ENCODE assay signal across 8 cellular contexts in the genomic region with DNA sequence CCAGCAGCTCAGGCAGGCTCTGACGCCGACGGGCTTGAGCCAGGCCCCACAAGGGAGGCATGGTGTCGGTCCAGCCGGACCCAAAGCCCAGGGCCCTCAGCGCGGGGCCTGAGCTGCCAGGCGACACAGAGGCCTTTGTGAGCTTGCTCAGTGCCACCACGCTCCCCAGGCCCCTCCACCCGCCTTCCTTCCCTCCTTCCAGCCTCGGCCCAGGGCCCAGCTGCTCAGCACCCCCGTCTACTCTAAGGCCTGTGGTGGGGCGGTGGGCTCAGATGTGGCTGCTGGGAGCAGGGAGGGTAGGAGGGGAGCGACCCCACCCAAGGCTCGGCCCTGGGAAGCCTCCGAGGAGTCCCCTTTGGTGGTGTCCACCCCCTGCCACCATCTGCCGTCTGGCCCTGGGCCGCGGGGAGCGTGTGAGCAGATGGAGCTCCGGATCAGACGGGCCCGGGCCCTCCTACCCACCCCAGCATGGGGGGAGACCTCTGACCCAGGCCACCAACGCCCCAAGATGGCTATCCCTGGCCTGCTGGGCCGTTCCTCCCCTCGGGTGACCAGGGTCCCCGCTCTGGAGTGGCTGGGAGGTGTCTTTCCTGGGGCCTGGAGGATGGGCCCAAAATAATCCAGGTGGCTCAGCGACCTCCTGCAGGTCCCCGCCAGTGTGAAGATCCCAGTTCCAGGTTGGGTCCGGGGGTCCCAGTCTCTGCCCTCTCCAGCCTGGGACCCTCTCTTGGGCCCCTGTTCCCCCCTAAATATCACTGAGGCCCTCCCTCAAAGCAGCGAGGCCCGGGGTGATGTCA. TPM values are rescaled to one million over a fixed set of nuclear protein-coding genes. Genes with fewer than 3 reads are reported as not detected.
DNase-seq lines count a peak whose midpoint lies in the region; ATAC-seq and TF ChIP-seq lines count a peak whose summit lies in the region.

No MANE protein-coding gene starts in this region.

- no peak overlapping the region; the same call in 2 of the 3 replicates for H2BK15ac ChIP-seq in IMR-90 (ENCODE audit: low read depth, low read length)

- no peak for DNase-seq in IMR-90
- peak in 58 of 61 donors; percentile 30 to 84 (median 70) for DNase-seq in caudate nucleus (lab: John Stamatoyannopoulos, UW)
- DNase-seq in lower leg skin (ENCODE audit: low spot score in 2 of 2) = peak in 1 of 2 donors; percentile 91
- DNase-seq in suprapubic skin (ENCODE audit: low spot score in 2 of 2) = no peak
- no peak for DNase-seq in activated CD8-positive, alpha-beta memory T cell treated with anti-CD3 and anti-CD28 coated beads, Interleukin-2, amount 50 U/mL, for 4 hours

- H3K9me3 ChIP-seq in IMR-90 (ENCODE audit: control insufficient read depth, insufficient read depth, low read length) (no peaks in the 10 kb centered on the region), suprapubic skin (no peaks in the 10 kb centered on the region)

- H2BK120ac ChIP-seq in IMR-90 (ENCODE audit: low read depth, low read length) = peak overlapping the region; percentile 47; the same call in 1 of the 2 replicates

- peak overlapping the region; percentile 28; the same call in 1 of the 2 replicates for H3K56ac ChIP-seq in IMR-90 (ENCODE audit: extremely low read depth, insufficient read depth, low read length)

- peak overlapping the region; percentile 83 for H3K4ac ChIP-seq in IMR-90 (ENCODE audit: low read depth, low read length)

- peak overlapping the region; percentile 92 for H3K27ac ChIP-seq in IMR-90 (ENCODE audit: insufficient read depth, low read length)
- peak overlapping the region; percentile 93 for H3K27ac ChIP-seq in caudate nucleus (ENCODE audit: low read depth, low read length)
- peak overlapping the region; percentile 86 for H3K27ac ChIP-seq in suprapubic skin

- H3K4me3 ChIP-seq in IMR-90 (ENCODE audit: insufficient read depth, low read depth, low read length) (no peak overlapping the region), lower leg skin (ENCODE audit: low read depth, poor library complexity, severe bottlenecking) (peak overlapping the region; percentile 0), suprapubic skin (peak overlapping the region; percentile 99)

- peak overlapping the region; percentile 64; the same call in 1 of the 2 replicates for H3K23ac ChIP-seq in IMR-90 (ENCODE audit: low read depth, low read length)

- 0 out of 2 replicates have a peak overlapping the region, but pooled peaks have one; percentile 55 for H3K14ac ChIP-seq in IMR-90 (replicated peaks; ENCODE audit: low read depth, low read length)

- peaks cover 3 to 50% of the 10 kb centered on the region in 2 experiments; a peak in 3 of 4 replicates for H3K79me1 ChIP-seq in IMR-90 (ENCODE audit: low read depth in 1 of 2, low read length in 2 of 2)

- H4K5ac ChIP-seq in IMR-90 (ENCODE audit: low read depth, low read length) = peak overlapping the region; percentile 50

- dilution Hi-C loops in IMR-90 (cut with HindIII; ENCODE audit: low sequenced_read_pairs, unreplicated experiment) = no loop called here

- TF ChIP-seq EP300 in suprapubic skin (IDR thresholded peaks at IDR 0.05) = no peak

- peak; percentile 13 for ATAC-seq in IMR-90 (ENCODE audit: low read depth)
- ATAC-seq in HG03135 (IDR thresholded peaks at IDR 0.05; ENCODE audit: unreplicated experiment) = no peak
- ATAC-seq in HG02981 (IDR thresholded peaks at IDR 0.05; ENCODE audit: unreplicated experiment) = no peak
- no peak for ATAC-seq in GM21447 (IDR thresholded peaks at IDR 0.05; ENCODE audit: unreplicated experiment)

- 67% methylated on average over 6 of the region's 32 CpGs; no CpG with 5 or more reads in 1 of the 2 experiments for WGBS in IMR-90 (ENCODE audit: extremely low coverage in 2 of 2, insufficient read length in 1 of 2), 2 experiments
- WGBS in lower leg skin, 2 donors = 14 to 16% methylated on average over 19 to 28 of the region's 32 CpGs
- 10% methylated on average over 2 of the region's 32 CpGs for WGBS in suprapubic skin

- peak overlapping the region; percentile 66 for H4K91ac ChIP-seq in IMR-90 (ENCODE audit: insufficient read depth, low read depth, low read length)

- peak overlapping the region; percentile 77 for H2AK5ac ChIP-seq in IMR-90 (ENCODE audit: low read depth, low read length)

- in situ Hi-C loops in IMR-90 (cut with MboI; ENCODE audit: low sequenced_read_pairs) = no loop called here

- H4K8ac ChIP-seq in IMR-90 (ENCODE audit: low read depth in 2 of 2, low read length in 2 of 2) = peak overlapping the region; percentile 45 to 79; a peak in 1 of 4 replicates

- H4K20me1 ChIP-seq in IMR-90 (ENCODE audit: insufficient read depth, low read length) = peaks cover 95% of the 10 kb centered on the region

- CTCF ChIA-PET in IMR-90 (lab: Yijun Ruan, JAX) = no interaction called here

- no peaks in the 10 kb centered on the region for H3K9me1 ChIP-seq in IMR-90 (ENCODE audit: insufficient read depth, low read length)

- H3K4me1 ChIP-seq in IMR-90 (ENCODE audit: control insufficient read depth, insufficient read depth, low read length) (peaks cover 45% of the 10 kb centered on the region), suprapubic skin (peaks cover 75% of the 10 kb centered on the region)

- intact Hi-C loops in IMR-90 (cut with micrococcal nuclease) = no loop called here
- intact Hi-C loops in lower leg skin (cut with DNase I; ENCODE audit: low total_unique reads) = loop anchor here (5.0 kb wide), 1 partner anchor 1618 kb away; no protein-coding TSS in a partner anchor

- BruUV-seq in IMR-90 (replicated peaks; lab: Mats Ljungman, UMichigan) = no TSS peak

- peak overlapping the region; percentile 4; the same call in 1 of the 2 replicates for H3K18ac ChIP-seq in IMR-90 (ENCODE audit: low read depth, low read length)

- H2BK5ac ChIP-seq in IMR-90 (ENCODE audit: low read depth, low read length, poor library complexity, severe bottlenecking) = peak overlapping the region; percentile 90

- H3K36me3 ChIP-seq in IMR-90 (ENCODE audit: control insufficient read depth, insufficient read depth, low read length) (peaks cover 35% of the 10 kb centered on the region), suprapubic skin (peaks cover 16% of the 10 kb centered on the region)

- TF ChIP-seq RAD21 in IMR-90 (IDR thresholded peaks at IDR 0.05; ENCODE audit: low read length) = no peak

- peak overlapping the region; percentile 58 for H3K9ac ChIP-seq in IMR-90 (ENCODE audit: low read depth, low read length)

- H3K27me3 ChIP-seq in IMR-90 (ENCODE audit: control insufficient read depth, insufficient read depth, low read length) (no peaks in the 10 kb centered on the region), suprapubic skin (no peaks in the 10 kb centered on the region)

- TF ChIP-seq CTCF in IMR-90 (conservative IDR thresholded peaks at IDR 0.05; ENCODE audit: low read depth, low read length) (no peak), lower leg skin (IDR thresholded peaks at IDR 0.05) (no peak), suprapubic skin (IDR thresholded peaks at IDR 0.05) (peak in 1 of 2 donors; percentile 0)

- H3K4me2 ChIP-seq in IMR-90 (ENCODE audit: low read depth, low read length) = peak overlapping the region; percentile 23

- no peak overlapping the region for H2BK20ac ChIP-seq in IMR-90 (ENCODE audit: low read depth, low read length)

- TF ChIP-seq POLR2A in IMR-90 (IDR thresholded peaks at IDR 0.05; ENCODE audit: low read depth, low read length) (no peak), lower leg skin (IDR thresholded peaks at IDR 0.05) (no peak), suprapubic skin (IDR thresholded peaks at IDR 0.05) (peak in 1 of 2 donors; percentile 1)

- no peak overlapping the region for H2AFZ ChIP-seq in IMR-90 (replicated peaks; ENCODE audit: low read length, poor library complexity)

- H2AK9ac ChIP-seq in IMR-90 (replicated peaks; ENCODE audit: low read depth, low read length, poor library complexity) = peak overlapping the region; percentile 95

- POLR2A ChIA-PET in IMR-90 (lab: Charles Lee; ENCODE audit: unreplicated experiment) = interaction anchor here (0.6 kb wide), 2 partner anchors 10 to 162 kb away, joined by 3 to 5 read pairs; no protein-coding TSS in a partner anchor

TF ChIP-seq in IMR-90, 13 proteins besides CTCF, POLR2A, EP300 and RAD21 (continues in another document):
- no peak for TF ChIP-seq CEBPB (IDR thresholded peaks at IDR 0.05; ENCODE audit: low read depth, low read length)
- TF ChIP-seq ELK1 (IDR thresholded peaks at IDR 0.05; ENCODE audit: borderline replicate concordance, low read depth, low read length) = no peak
- TF ChIP-seq BHLHE40 (IDR thresholded peaks at IDR 0.05; ENCODE audit: low read depth, low read length) = no peak
- TF ChIP-seq USF2 (IDR thresholded peaks at IDR 0.05; ENCODE audit: low read depth, low read length) = no peak
- TF ChIP-seq MAZ (IDR thresholded peaks at IDR 0.05; ENCODE audit: borderline replicate concordance, low read depth, low read length) = no peak
- TF ChIP-seq MXI1 (IDR thresholded peaks at IDR 0.05; ENCODE audit: borderline replicate concordance, low read depth, low read length) = no peak
- no peak for TF ChIP-seq CHD1 (IDR thresholded peaks at IDR 0.05; ENCODE audit: low read depth, low read length)

RNA-seq across cellular contexts. Expression of gene ZBTB7A, which starts 7.8 kb away (rescaled TPM):
- total RNA-seq in IMR-90 (2012; rRNA removed) (3.2 and 4.2 TPM in 2 replicates), lower leg skin (100 to 1,000 TPM; 138 to 162 (median 152) TPM), suprapubic skin (10 to 100 TPM; 60.3 to 94.2 (median 77.4) TPM)
- polyA plus RNA-seq in IMR-90 (2012; rRNA removed) = 10.3 and 14.7 TPM in 2 replicates
- polyA plus RNA-seq in IMR-90 (2012; cell fraction: cytosol; rRNA removed) = 6.9 and 17.2 TPM in 2 replicates
- 22.8 and 55.1 TPM in 2 replicates for polyA plus RNA-seq in IMR-90 (2012; cell fraction: nucleus; rRNA removed; ENCODE audit: low replicate concordance)

RNA-seq across cellular contexts. Expression of gene PIAS4, which starts 51.4 kb away (rescaled TPM):
- 10.8 and 13.6 TPM in 2 replicates for total RNA-seq in IMR-90 (2012; rRNA removed)
- polyA plus RNA-seq in IMR-90 (2012; rRNA removed) = 12.1 and 16.6 TPM in 2 replicates
- polyA plus RNA-seq in IMR-90 (2012; cell fraction: cytosol; rRNA removed) = 11.9 and 21.3 TPM in 2 replicates
- polyA plus RNA-seq in IMR-90 (2012; cell fraction: nucleus; rRNA removed; ENCODE audit: low replicate concordance) = 12.0 and 20.3 TPM in 2 replicates
- 10 to 100 TPM; 20.8 to 35.1 (median 26.9) TPM for total RNA-seq in lower leg skin
- 10 to 100 TPM; 17.1 to 28.7 (median 22.6) TPM for total RNA-seq in suprapubic skin

Comparison
In these comparisons a context has a peak if more than half of its experiments do, and no peak if none do; other contexts are left out.
1. DNase-seq: peak in caudate nucleus (58 of 61); none in IMR-90 (single experiment), suprapubic skin (0 of 2) and activated CD8-positive, alpha-beta memory T cell treated with anti-CD3 and anti-CD28 coated beads, Interleukin-2, amount 50 U/mL, for 4 hours (single experiment).
2. RNA of gene ZBTB7A, which starts 7.8 kb away (total RNA-seq): 138 to 162 TPM in lower leg skin and 60.3 to 94.2 TPM in suprapubic skin; 3.2 to 4.2 TPM in IMR-90; every median in the first group is over 10 times any median in the second.
3. Peak in every context shown above with its lines, with median percentiles within 50 percentile points of each other: H3K27ac ChIP-seq.